2 cellular contexts compared by ENCODE assay signal in genomic region chr2:27024812-27025211, GRCh38.
TF ChIP-seq lines count a peak whose summit lies in the region.

No MANE protein-coding gene starts in this region.

TF ChIP-seq in GM23338, 12 proteins besides CTCF, POLR2A, EP300 and RAD21:
- TF ChIP-seq EZH2phosphoT487 (IDR thresholded peaks at IDR 0.05; ENCODE audit: unreplicated experiment): no peak
- TF ChIP-seq EZH2 (IDR thresholded peaks at IDR 0.05; ENCODE audit: low read depth, unreplicated experiment): no peak
- no peak for TF ChIP-seq ZNF114 (CRISPR knock-in tag; IDR thresholded peaks at IDR 0.05)
- no peak for TF ChIP-seq JUNB (IDR thresholded peaks at IDR 0.05; ENCODE audit: unreplicated experiment)
- TF ChIP-seq ZNF331 (CRISPR knock-in tag; IDR thresholded peaks at IDR 0.05; ENCODE audit: low read depth): no peak
- no peak for TF ChIP-seq NANOG (IDR thresholded peaks at IDR 0.05; ENCODE audit: borderline replicate concordance)
- TF ChIP-seq CREB1 (CRISPR knock-in tag; IDR thresholded peaks at IDR 0.05; ENCODE audit: low read depth): no peak
- TF ChIP-seq POLR2AphosphoS5 (IDR thresholded peaks at IDR 0.05; ENCODE audit: low read depth): no peak
- no peak for TF ChIP-seq ZNF462 (CRISPR knock-in tag; IDR thresholded peaks at IDR 0.05)
- no peak for TF ChIP-seq ETS1 (IDR thresholded peaks at IDR 0.05)

TF ChIP-seq in H1, 55 proteins besides CTCF, POLR2A, EP300 and RAD21:
- TF ChIP-seq NANOG (IDR thresholded peaks at IDR 0.05; ENCODE audit: insufficient read depth, low read depth, low read length, poor library complexity, severe bottlenecking) (no peak), MAX (IDR thresholded peaks at IDR 0.05) (no peak), JUN (IDR thresholded peaks at IDR 0.05; ENCODE audit: low read depth, low read length) (no peak), RXRA (IDR thresholded peaks at IDR 0.05; ENCODE audit: insufficient read depth, low read depth, low read length) (no peak), CBX8 (IDR thresholded peaks at IDR 0.05; ENCODE audit: borderline replicate concordance, low read depth, low read length) (no peak), NRF1 (IDR thresholded peaks at IDR 0.05; ENCODE audit: low read depth, low read length) (no peak), RNF2 (IDR thresholded peaks at IDR 0.05; ENCODE audit: borderline replicate concordance, low read depth, low read length, missing control alignments, poor library complexity, severe bottlenecking) (no peak), ASH2L (IDR thresholded peaks at IDR 0.05; ENCODE audit: low read length) (no peak), SAP30 (IDR thresholded peaks at IDR 0.05; ENCODE audit: insufficient read depth, insufficient replicate concordance, low read length) (no peak), CTBP2 (IDR thresholded peaks at IDR 0.05; ENCODE audit: borderline replicate concordance, insufficient read depth, insufficient read length, low read length) (no peak), GABPA (IDR thresholded peaks at IDR 0.05; ENCODE audit: borderline replicate concordance, insufficient read depth, low read length) (no peak), TAF1 (IDR thresholded peaks at IDR 0.05; ENCODE audit: low read depth, low read length) (no peak), TCF12 (IDR thresholded peaks at IDR 0.05; ENCODE audit: low read depth, low read length) (no peak), KDM5A (IDR thresholded peaks at IDR 0.05; ENCODE audit: low read length) (no peak), SP4 (IDR thresholded peaks at IDR 0.05; ENCODE audit: low read length) (no peak), CHD2 (IDR thresholded peaks at IDR 0.05; ENCODE audit: low read length) (no peak), E2F6 (IDR thresholded peaks at IDR 0.05) (no peak)
